In the genomic region with DNA sequence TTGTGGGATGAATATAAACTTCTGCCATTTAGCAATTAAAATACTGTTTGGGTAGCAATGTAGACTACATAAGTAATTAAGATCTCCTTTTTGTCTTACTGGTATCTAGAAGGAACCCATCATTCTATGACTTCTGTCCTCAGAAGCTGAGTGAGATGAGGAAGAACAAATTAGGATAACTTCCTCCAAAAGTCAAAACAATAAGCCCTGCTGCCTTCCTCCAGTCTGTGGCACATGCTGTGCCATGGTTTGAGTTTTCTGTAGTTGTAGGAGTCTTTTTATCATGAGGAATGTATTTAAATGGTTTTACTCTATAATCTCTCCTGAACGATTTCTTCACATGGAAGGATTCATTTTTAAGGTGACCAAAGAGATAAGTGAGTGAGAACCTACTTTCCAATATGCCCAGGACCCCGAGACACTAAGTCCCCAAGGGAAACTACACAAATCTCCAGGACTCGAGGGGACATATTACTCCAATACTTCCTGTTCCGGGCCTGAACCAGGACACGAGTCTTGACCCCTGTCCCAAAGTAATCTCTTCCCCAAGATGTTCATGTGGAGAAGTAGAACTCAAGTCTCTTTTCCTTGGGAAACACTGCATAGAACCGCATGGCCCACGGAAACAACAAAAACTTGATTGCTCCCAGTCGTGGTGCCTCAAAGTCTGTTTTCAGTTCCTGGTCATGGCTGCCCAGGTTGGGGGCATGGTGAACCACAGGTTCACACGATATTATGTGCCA, we compare ENCODE assay signal across 16 cellular contexts.
DNase-seq lines count a peak whose midpoint lies in the region; ATAC-seq and TF ChIP-seq lines count a peak whose summit lies in the region.
"Had no signal": no experiment of that assay in that cellular context is flagged by ENCODE, and none has a peak within 500 bp of the region (broad histone marks: within the 10 kb centered on the region; RNA-seq: fewer than 3 reads in every experiment).

No MANE protein-coding gene starts in this region.

- no peak overlapping the region for H3K4me2 ChIP-seq in trophoblast cell (ENCODE audit: low read length)

- no peak overlapping the region for H2AFZ ChIP-seq in trophoblast cell (ENCODE audit: insufficient read depth, low read length, poor library complexity)

- H3K4me3 ChIP-seq in esophagus (ENCODE audit: low read depth in 1 of 2, low read length in 2 of 2) (no peak overlapping the region), neutrophil (ENCODE audit: low read depth in 1 of 2, low read length in 1 of 2) (peak overlapping the region in 1 of 2 experiments; percentile 26), HAP-1 (no peak overlapping the region), trophoblast cell (ENCODE audit: low read depth, low read length) (no peak overlapping the region)
- H3K4me3 ChIP-seq: ovary had no signal

- no peak overlapping the region for H3K4me3 Mint-ChIP-seq in natural killer cell treated with Interleukin-12 subunit alpha and Interleukin-12 subunit beta and Interleukin-15 and Interleukin-18, amount 100 ng/mL, for 72 hours
- no peak overlapping the region for H3K4me3 Mint-ChIP-seq in natural killer cell
- H3K4me3 Mint-ChIP-seq: activated CD8-positive, alpha-beta memory T cell treated with anti-CD3 and anti-CD28 coated beads, Interleukin-2, amount 10 ng/mL, durations not matched to agents 7 days and 5 days; mesothelial cell of epicardium had no signal

- no peak for DNase-seq in natural killer cell treated with Interleukin-12 subunit alpha and Interleukin-12 subunit beta and Interleukin-15 and Interleukin-18, amount 100 ng/mL, for 72 hours (ENCODE audit: low spot score)
- DNase-seq in natural killer cell: no peak
- DNase-seq in HAP-1 (ENCODE audit: low spot score in 2 of 2): no peak
- DNase-seq in trophoblast cell: no peak
- no peak for DNase-seq in activated CD4-positive, CD25-positive, alpha-beta regulatory T cell treated with anti-CD3 and anti-CD28 coated beads, Interleukin-2, amount 50 U/mL, for 72 hours
- DNase-seq: activated CD8-positive, alpha-beta memory T cell treated with anti-CD3 and anti-CD28 coated beads, Interleukin-2, amount 10 ng/mL, durations not matched to agents 7 days and 5 days; activated gamma-delta T cell treated with Interleukin-2 at 50 U/mL for 16 hours; effector memory CD4-positive, alpha-beta T cell; NCI-H1092; OCI-M1; WERI-Rb-1 had no signal

- H2BK12ac ChIP-seq in trophoblast cell (ENCODE audit: low read length): no peak overlapping the region

- H3K9me3 ChIP-seq in esophagus (ENCODE audit: control insufficient read depth in 2 of 2, insufficient read depth in 1 of 2, low read depth in 1 of 2, low read length in 1 of 2): no peaks in the 10 kb centered on the region
- H3K9me3 ChIP-seq in neutrophil: no peaks in the 10 kb centered on the region
- H3K9me3 ChIP-seq in HAP-1: no peaks in the 10 kb centered on the region
- no peaks in the 10 kb centered on the region for H3K9me3 ChIP-seq in trophoblast cell (ENCODE audit: insufficient read depth, low read depth, low read length)
- H3K9me3 ChIP-seq: ovary had no signal

- H3K4ac ChIP-seq in trophoblast cell (ENCODE audit: low read depth, low read length): no peak overlapping the region

- TF ChIP-seq CTCF in natural killer cell (IDR thresholded peaks at IDR 0.05): no peak
- TF ChIP-seq CTCF in neutrophil (IDR thresholded peaks at IDR 0.05): no peak

- in situ Hi-C loops in HAP-1 (cut with MboI; ENCODE audit: low sequenced_read_pairs): no loop called here

- H3K79me2 ChIP-seq in trophoblast cell (ENCODE audit: control insufficient read depth, insufficient read depth, low read length, poor library complexity): no peaks in the 10 kb centered on the region

- H4K12ac ChIP-seq in trophoblast cell (ENCODE audit: low read depth, low read length): no peak overlapping the region

- H2AK5ac ChIP-seq in trophoblast cell (ENCODE audit: low read length): no peak overlapping the region

- no peak overlapping the region for H3K9ac ChIP-seq in trophoblast cell (ENCODE audit: low read length)

- H3K79me1 ChIP-seq in trophoblast cell (ENCODE audit: low read length): no peaks in the 10 kb centered on the region

- 86 to 89% methylated on average over 9 of the region's 9 CpGs for WGBS in esophagus, 2 donors
- no CpG with 5 or more reads among the region's 9 CpGs for WGBS in trophoblast cell (ENCODE audit: extremely low coverage, insufficient coverage, insufficient read length)

- no peak overlapping the region for H4K91ac ChIP-seq in trophoblast cell (ENCODE audit: low read depth, low read length)

- no peak overlapping the region for H3K23ac ChIP-seq in trophoblast cell (ENCODE audit: low read length)

- H3K36me3 Mint-ChIP-seq in natural killer cell treated with Interleukin-12 subunit alpha and Interleukin-12 subunit beta and Interleukin-15 and Interleukin-18, amount 100 ng/mL, for 72 hours: no peaks in the 10 kb centered on the region
- H3K36me3 Mint-ChIP-seq in natural killer cell: no peaks in the 10 kb centered on the region
- H3K36me3 Mint-ChIP-seq: mesothelial cell of epicardium had no signal

- peak overlapping the region; percentile 27 to 36 for H3K27ac Mint-ChIP-seq in natural killer cell treated with Interleukin-12 subunit alpha and Interleukin-12 subunit beta and Interleukin-15 and Interleukin-18, amount 100 ng/mL, for 72 hours
- peak overlapping the region in 1 of 2 donors; percentile 27 for H3K27ac Mint-ChIP-seq in natural killer cell
- H3K27ac Mint-ChIP-seq: activated CD8-positive, alpha-beta memory T cell treated with anti-CD3 and anti-CD28 coated beads, Interleukin-2, amount 10 ng/mL, durations not matched to agents 7 days and 5 days had no signal

- ATAC-seq in natural killer cell treated with Interleukin-12 subunit alpha and Interleukin-12 subunit beta and Interleukin-15 and Interleukin-18, amount 100 ng/mL, for 72 hours: no peak
- ATAC-seq in natural killer cell: no peak
- ATAC-seq in GM18520 (IDR thresholded peaks at IDR 0.05; ENCODE audit: unreplicated experiment): no peak
- ATAC-seq: activated CD8-positive, alpha-beta memory T cell treated with anti-CD3 and anti-CD28 coated beads, Interleukin-2, amount 10 ng/mL, durations not matched to agents 7 days and 5 days had no signal

- H3K4me1 Mint-ChIP-seq in natural killer cell treated with Interleukin-12 subunit alpha and Interleukin-12 subunit beta and Interleukin-15 and Interleukin-18, amount 100 ng/mL, for 72 hours (ENCODE audit: low read depth in 2 of 2): peaks cover 19 to 22% of the 10 kb centered on the region in 2 donors
- peaks cover 10 to 23% of the 10 kb centered on the region in 2 donors for H3K4me1 Mint-ChIP-seq in natural killer cell

- H3K4me1 ChIP-seq in esophagus (ENCODE audit: control insufficient read depth in 2 of 2, insufficient read depth in 2 of 2, low read length in 1 of 2) (no peaks in the 10 kb centered on the region), neutrophil (ENCODE audit: control insufficient read depth in 1 of 2, insufficient read depth in 1 of 2, low read depth in 1 of 2, low read length in 1 of 2) (peaks cover 26 to 27% of the 10 kb centered on the region in 2 experiments), HAP-1 (no peaks in the 10 kb centered on the region; the same call in none of the 2 replicates), trophoblast cell (ENCODE audit: control insufficient read depth in 1 of 2, insufficient read depth in 2 of 2, low read length in 2 of 2) (no peaks in the 10 kb centered on the region)

- no peaks in the 10 kb centered on the region for H3K36me3 ChIP-seq in esophagus (ENCODE audit: control insufficient read depth in 2 of 2, insufficient read depth in 2 of 2, low read length in 1 of 2)
- H3K36me3 ChIP-seq in neutrophil: no peaks in the 10 kb centered on the region
- H3K36me3 ChIP-seq in HAP-1 (replicated peaks): no peaks in the 10 kb centered on the region
- H3K36me3 ChIP-seq in trophoblast cell (ENCODE audit: control insufficient read depth in 1 of 2, insufficient read depth in 2 of 2, low read length in 2 of 2): no peaks in the 10 kb centered on the region
- H3K36me3 ChIP-seq: ovary, WERI-Rb-1 had no signal

- H3K27me3 Mint-ChIP-seq in natural killer cell treated with Interleukin-12 subunit alpha and Interleukin-12 subunit beta and Interleukin-15 and Interleukin-18, amount 100 ng/mL, for 72 hours: no peaks in the 10 kb centered on the region
- H3K27me3 Mint-ChIP-seq in natural killer cell (ENCODE audit: low read depth in 2 of 2): no peaks in the 10 kb centered on the region

- no peak overlapping the region for H3K18ac ChIP-seq in trophoblast cell (ENCODE audit: low read length)

- H3K27me3 ChIP-seq in esophagus (ENCODE audit: control insufficient read depth in 1 of 2, insufficient read depth in 2 of 2, low read length in 2 of 2) (no peaks in the 10 kb centered on the region), neutrophil (no peaks in the 10 kb centered on the region), HAP-1 (ENCODE audit: low read depth) (no peaks in the 10 kb centered on the region), trophoblast cell (ENCODE audit: insufficient read depth, low read length) (no peaks in the 10 kb centered on the region)
- H3K27me3 ChIP-seq: ovary had no signal

- H4K8ac ChIP-seq in trophoblast cell (ENCODE audit: low read depth, low read length): no peak overlapping the region

- no peak overlapping the region for H2BK5ac ChIP-seq in trophoblast cell (ENCODE audit: low read depth, low read length, poor library complexity)

- H3K14ac ChIP-seq in trophoblast cell (ENCODE audit: low read length): no peak overlapping the region

- no peaks in the 10 kb centered on the region for H3K9me3 Mint-ChIP-seq in natural killer cell treated with Interleukin-12 subunit alpha and Interleukin-12 subunit beta and Interleukin-15 and Interleukin-18, amount 100 ng/mL, for 72 hours
- no peaks in the 10 kb centered on the region for H3K9me3 Mint-ChIP-seq in natural killer cell

- no peak overlapping the region for H2BK120ac ChIP-seq in trophoblast cell (ENCODE audit: insufficient read depth, low read length, poor library complexity)

- intact Hi-C loops in natural killer cell (cut with micrococcal nuclease): no loop called here

- H3K27ac ChIP-seq in esophagus (ENCODE audit: low read depth in 2 of 2, low read length in 1 of 2): peak overlapping the region; percentile 3 to 26
- peak overlapping the region; percentile 81 for H3K27ac ChIP-seq in neutrophil
- H3K27ac ChIP-seq in trophoblast cell (ENCODE audit: low read depth, low read length): no peak overlapping the region
- H3K27ac ChIP-seq: ovary, WERI-Rb-1 had no signal
